In genomic region chr15:27851811-27852210, GRCh38 we compare ENCODE assay signal across 26 cellular contexts.
"Had no signal": no experiment of that assay in that cellular context is flagged by ENCODE, and none has a peak within 500 bp of the region (broad histone marks: within the 10 kb centered on the region; RNA-seq: fewer than 3 reads in every experiment).

No MANE protein-coding gene starts in this region.

- H3K27me3 ChIP-seq: hepatocyte, ovary, suprapubic skin, tibial artery, upper lobe of right lung, uterus had no signal

- H3K4me1 ChIP-seq: left ventricle myocardium inferior, prostate gland, suprapubic skin, tibial artery, upper lobe of right lung, uterus had no signal

- H3K9me3 ChIP-seq: prostate gland, suprapubic skin, thoracic aorta, tibial artery, upper lobe of right lung had no signal

- ATAC-seq: mucosa of descending colon; naive thymus-derived CD4-positive, alpha-beta T cell; natural killer cell treated with Interleukin-12 subunit alpha and Interleukin-12 subunit beta and Interleukin-15 and Interleukin-18, amount 100 ng/mL, for 72 hours; right cardiac atrium; sciatic nerve; stimulated activated naive B cell treated with anti-CD40 and anti-IgM and Interleukin-4, amounts not matched to agents 10 μg/mL and 1 μg/mL and 100 μg/mL, for 72 hours; stimulated activated naive CD8-positive, alpha-beta T cell treated with anti-CD3 and anti-CD28 coated beads, Interleukin-15, Interleukin-2, amounts not matched to agents 100 U/mL and 50 U/mL, for 24 hours; upper lobe of right lung had no signal

- H3K27ac ChIP-seq: hepatocyte, left ventricle myocardium inferior, ovary, prostate gland, skin epidermis, suprapubic skin, thoracic aorta, tibial artery, upper lobe of right lung, uterus had no signal

- DNase-seq: left ventricle myocardium inferior; mesendoderm; midbrain; mucosa of descending colon; naive thymus-derived CD4-positive, alpha-beta T cell; ovary; retina; right cardiac atrium; stimulated activated CD4-positive, alpha-beta T cell treated with anti-CD3 and anti-CD28 coated beads, Interleukin-12 subunit alpha, Interleukin-12 subunit beta, amount 100 ng/mL, for 4 hours; stimulated activated CD4-positive, alpha-beta T cell treated with anti-CD3 and anti-CD28 coated beads, Interleukin-15, amount 100 ng/mL, for 24 hours; stimulated activated CD4-positive, alpha-beta T cell treated with anti-CD3 and anti-CD28 coated beads, Interleukin-2, amount 100 ng/mL, for 24 hours; stimulated activated CD4-positive, alpha-beta T cell treated with anti-CD3 and anti-CD28 coated beads, Interleukin-4, amount 100 ng/mL, for 1 hour; stimulated activated naive B cell treated with anti-CD40 and anti-IgM and Interleukin-4, amounts not matched to agents 10 μg/mL and 1 μg/mL and 100 μg/mL, for 72 hours; stimulated activated naive CD8-positive, alpha-beta T cell treated with anti-CD3 and anti-CD28 coated beads, Interleukin-15, Interleukin-2, amounts not matched to agents 100 U/mL and 50 U/mL, for 24 hours; tibial artery; trophoblast cell; upper lobe of right lung; uterus had no signal

- H3K36me3 ChIP-seq: left ventricle myocardium inferior, ovary, prostate gland, suprapubic skin, tibial artery, upper lobe of right lung, uterus had no signal

- H3K4me3 ChIP-seq: hepatocyte, left ventricle myocardium inferior, lung, mucosa of descending colon, ovary, prostate gland, skin epidermis, suprapubic skin, thoracic aorta, tibial artery, upper lobe of right lung, uterus had no signal
